ENCODE assay signal across 8 cellular contexts in genomic region chr15:68578960-68579935, GRCh38.
DNase-seq lines count a peak whose midpoint lies in the region; ATAC-seq lines count a peak whose summit lies in the region.

Gene CORO2B, plus strand, starts transcription at chr15:68578993. Its CDS starts 270 bp downstream, at chr15:68579263.

- H3K36me3 Mint-ChIP-seq in central memory CD8-positive, alpha-beta T cell (ENCODE audit: insufficient read depth), result no peaks in the 10 kb centered on the region
- H3K36me3 Mint-ChIP-seq in stimulated activated effector memory CD8-positive, alpha-beta T cell treated with anti-CD3 and anti-CD28 coated beads, Interleukin-12 subunit alpha, Interleukin-12 subunit beta, amount 100 ng/mL, for 72 hours, result peaks cover 5% of the 10 kb centered on the region

- H3K9me3 Mint-ChIP-seq in central memory CD8-positive, alpha-beta T cell, result no peaks in the 10 kb centered on the region
- H3K9me3 Mint-ChIP-seq in stimulated activated effector memory CD8-positive, alpha-beta T cell treated with anti-CD3 and anti-CD28 coated beads, Interleukin-12 subunit alpha, Interleukin-12 subunit beta, amount 100 ng/mL, for 72 hours, result no peaks in the 10 kb centered on the region

- ATAC-seq in central memory CD8-positive, alpha-beta T cell (replicated peaks; ENCODE audit: extremely low read depth, poor library complexity, severe bottlenecking), result no peak
- peak; percentile 6 for ATAC-seq in stimulated activated effector memory CD8-positive, alpha-beta T cell treated with anti-CD3 and anti-CD28 coated beads, Interleukin-12 subunit alpha, Interleukin-12 subunit beta, amount 100 ng/mL, for 72 hours
- no peak for ATAC-seq in GM21619 (IDR thresholded peaks at IDR 0.05; ENCODE audit: unreplicated experiment)

- H3K9me3 ChIP-seq in NT2/D1 (ENCODE audit: insufficient read depth, low read length), result no peaks in the 10 kb centered on the region

- peaks cover 73% of the 10 kb centered on the region for H3K27me3 Mint-ChIP-seq in central memory CD8-positive, alpha-beta T cell

- peak within 1 kb of the TSS; percentile 77 for H3K9ac ChIP-seq in NT2/D1 (ENCODE audit: insufficient read length, low read depth)

- DNase-seq in activated CD4-positive, alpha-beta T cell treated with anti-CD3 and anti-CD28 coated beads for 48 hours, result peak; percentile 19
- DNase-seq in activated CD4-positive, alpha-beta T cell treated with anti-CD3 and anti-CD28 coated beads for 1 hour, result no peak
- DNase-seq in NT2/D1 (ENCODE audit: low read depth, low spot score), result no peak
- DNase-seq in central memory CD8-positive, alpha-beta T cell (ENCODE audit: low spot score in 2 of 2), result no peak
- peak; percentile 85 for DNase-seq in left kidney (ENCODE audit: low read depth, low spot score)
- DNase-seq in stimulated activated effector memory CD8-positive, alpha-beta T cell treated with anti-CD3 and anti-CD28 coated beads, Interleukin-12 subunit alpha, Interleukin-12 subunit beta, amount 100 ng/mL, for 72 hours (ENCODE audit: low spot score in 2 of 2), result no peak
- no peak for DNase-seq in cerebellar nuclear complex (lab: John Stamatoyannopoulos, UW)

- peaks cover 8% of the 10 kb centered on the region for H3K4me1 Mint-ChIP-seq in central memory CD8-positive, alpha-beta T cell
- H3K4me1 Mint-ChIP-seq in stimulated activated effector memory CD8-positive, alpha-beta T cell treated with anti-CD3 and anti-CD28 coated beads, Interleukin-12 subunit alpha, Interleukin-12 subunit beta, amount 100 ng/mL, for 72 hours, result peaks cover 14% of the 10 kb centered on the region

- H3K27ac Mint-ChIP-seq in central memory CD8-positive, alpha-beta T cell (ENCODE audit: low read depth), result no peak within 1 kb of the TSS
- peak within 1 kb of the TSS; percentile 23 for H3K27ac Mint-ChIP-seq in stimulated activated effector memory CD8-positive, alpha-beta T cell treated with anti-CD3 and anti-CD28 coated beads, Interleukin-12 subunit alpha, Interleukin-12 subunit beta, amount 100 ng/mL, for 72 hours

- peaks cover 20% of the 10 kb centered on the region for H3K4me1 ChIP-seq in NT2/D1 (ENCODE audit: insufficient read depth, insufficient read length)

- peak within 1 kb of the TSS; percentile 69 for H3K4me3 ChIP-seq in NT2/D1 (ENCODE audit: insufficient read length, low read depth)

- no peaks in the 10 kb centered on the region for H3K36me3 ChIP-seq in NT2/D1 (ENCODE audit: insufficient read depth, insufficient read length, low read length)

- H3K4me3 Mint-ChIP-seq in central memory CD8-positive, alpha-beta T cell, result peak within 1 kb of the TSS; percentile 76
- peak within 1 kb of the TSS; percentile 64 for H3K4me3 Mint-ChIP-seq in stimulated activated effector memory CD8-positive, alpha-beta T cell treated with anti-CD3 and anti-CD28 coated beads, Interleukin-12 subunit alpha, Interleukin-12 subunit beta, amount 100 ng/mL, for 72 hours

- peaks cover 19% of the 10 kb centered on the region for H3K27me3 ChIP-seq in NT2/D1 (ENCODE audit: insufficient read depth, insufficient read length)

Comparison
In these comparisons a context has a peak if more than half of its experiments do, and no peak if none do; other contexts are left out.
1. DNase-seq: peak in activated CD4-positive, alpha-beta T cell treated with anti-CD3 and anti-CD28 coated beads for 48 hours (single experiment) and left kidney (single experiment); none in activated CD4-positive, alpha-beta T cell treated with anti-CD3 and anti-CD28 coated beads for 1 hour (single experiment), NT2/D1 (single experiment), central memory CD8-positive, alpha-beta T cell (0 of 2), stimulated activated effector memory CD8-positive, alpha-beta T cell treated with anti-CD3 and anti-CD28 coated beads, Interleukin-12 subunit alpha, Interleukin-12 subunit beta, amount 100 ng/mL, for 72 hours (0 of 2) and cerebellar nuclear complex (0 of 2).